22 cellular contexts compared by ENCODE assay signal in genomic region chr7:36994456-36995112, GRCh38.
DNase-seq lines count a peak whose midpoint lies in the region; ATAC-seq and TF ChIP-seq lines count a peak whose summit lies in the region.
"Had no signal": no experiment of that assay in that cellular context is flagged by ENCODE, and none has a peak within 500 bp of the region (broad histone marks: within the 10 kb centered on the region; RNA-seq: fewer than 3 reads in every experiment).

No MANE protein-coding gene starts in this region.

- POLR2A ChIA-PET in CD8-positive, alpha-beta T cell (lab: Charles Lee): interaction anchor here (0.7 kb wide), 1 partner anchor 305 kb away, joined by 3 read pairs; no protein-coding TSS in a partner anchor
- POLR2A ChIA-PET in RWPE1 (lab: Yijun Ruan, JAX; ENCODE audit: low non-redundant PET): no interaction called here

- no peaks in the 10 kb centered on the region for H3K9me3 ChIP-seq in CD8-positive, alpha-beta T cell (ENCODE audit: low read length)
- H3K9me3 ChIP-seq: ascending aorta, SK-N-SH had no signal

- no peaks in the 10 kb centered on the region for H3K27me3 ChIP-seq in CD8-positive, alpha-beta T cell (ENCODE audit: insufficient read depth, low read length)
- H3K27me3 ChIP-seq: ascending aorta had no signal

- no peak overlapping the region for H3K4me3 ChIP-seq in CD8-positive, alpha-beta T cell (ENCODE audit: low read depth, low read length)
- no peak overlapping the region for H3K4me3 ChIP-seq in epithelial cell of esophagus (ENCODE audit: low read length)
- H3K4me3 ChIP-seq: ascending aorta had no signal

- TF ChIP-seq CTCF in CD8-positive, alpha-beta T cell (IDR thresholded peaks at IDR 0.05): no peak
- TF ChIP-seq CTCF in RWPE1 (conservative IDR thresholded peaks at IDR 0.05; ENCODE audit: low read depth) (no peak), epithelial cell of esophagus (IDR thresholded peaks at IDR 0.05; ENCODE audit: insufficient read depth, low read depth, low read length, missing control alignments) (no peak), HFFc6 (IDR thresholded peaks at IDR 0.05) (no peak)

- CTCF ChIA-PET in CD8-positive, alpha-beta T cell (lab: Charles Lee): interaction anchor here (1.2 kb wide), 1 partner anchor 9 kb away, joined by 4 read pairs; no protein-coding TSS in a partner anchor
- CTCF ChIA-PET in RWPE1 (lab: Yijun Ruan, JAX): no interaction called here

- peaks cover 1% of the 10 kb centered on the region for H3K36me3 Mint-ChIP-seq in CD8-positive, alpha-beta T cell
- H3K36me3 Mint-ChIP-seq in HFFc6 (ENCODE audit: low read depth): no peaks in the 10 kb centered on the region

- H3K27ac ChIP-seq in CD8-positive, alpha-beta T cell (ENCODE audit: low read depth, low read length): no peak overlapping the region
- no peak overlapping the region for H3K27ac ChIP-seq in RWPE1
- H3K27ac ChIP-seq: ascending aorta had no signal

- intact Hi-C loops in CD8-positive, alpha-beta T cell (cut with DNase I, micrococcal nuclease): no loop called here

- no peak overlapping the region for H3K4me3 Mint-ChIP-seq in CD8-positive, alpha-beta T cell
- H3K4me3 Mint-ChIP-seq in HFFc6: no peak overlapping the region
- H3K4me3 Mint-ChIP-seq: T-helper 2 cell treated with Interferon-gamma antibody and Interleukin-4, amounts not matched to agents 5 μg/mL and 100 μg/mL, for 36 hours had no signal

- no peaks in the 10 kb centered on the region for H3K36me3 ChIP-seq in CD8-positive, alpha-beta T cell (ENCODE audit: insufficient read depth, low read length)
- H3K36me3 ChIP-seq: ascending aorta had no signal

- no peak for ATAC-seq in CD8-positive, alpha-beta T cell
- ATAC-seq in HG02870 (IDR thresholded peaks at IDR 0.05; ENCODE audit: unreplicated experiment): no peak
- ATAC-seq in GM21529 (IDR thresholded peaks at IDR 0.05; ENCODE audit: unreplicated experiment): no peak
- ATAC-seq: right cardiac atrium had no signal

- H3K27me3 Mint-ChIP-seq in CD8-positive, alpha-beta T cell (ENCODE audit: low read depth): no peaks in the 10 kb centered on the region
- 0 out of 2 replicates have a peak, but pooled peaks cover 2% of the 10 kb centered on the region for H3K27me3 Mint-ChIP-seq in HFFc6 (ENCODE audit: insufficient read depth)

- DNase-seq in CD8-positive, alpha-beta T cell: no peak
- DNase-seq in RWPE1 (ENCODE audit: low spot score) (peak; percentile 11), epithelial cell of esophagus (ENCODE audit: low read depth) (peak; percentile 49), myocyte (ENCODE audit: low read depth) (peak; percentile 32), HFFc6 (no peak)
- DNase-seq in activated naive CD4-positive, alpha-beta T cell treated with Interleukin-2 at 50 U/mL for 16 hours: no peak
- DNase-seq: activated CD4-positive, alpha-beta T cell treated with anti-CD3 and anti-CD28 coated beads, Interleukin-2, amount 50 U/mL, for 48 hours; activated gamma-delta T cell; C1 segment of cervical spinal cord; effector memory CD4-positive, alpha-beta T cell; glutamatergic neuron; NCI-H2081 treated with DMSO at 0.1 percent for 48 hours; NCI-H510A treated with DMSO at 0.1 percent for 48 hours; NK-92 treated with Interleukin-12 subunit alpha and Interleukin-12 subunit beta, amount 100 ng/mL, for 24 hours; nucleus accumbens; right cardiac atrium; SK-N-SH; stimulated activated CD8-positive, alpha-beta memory T cell treated with anti-CD3 and anti-CD28 coated beads, Interleukin-4, amount 100 ng/mL, for 48 hours had no signal

- peaks cover 6% of the 10 kb centered on the region for H3K4me1 Mint-ChIP-seq in CD8-positive, alpha-beta T cell (ENCODE audit: low read depth)
- H3K4me1 Mint-ChIP-seq in HFFc6 (ENCODE audit: low read depth): 0 out of 2 replicates have a peak, but pooled peaks cover 5% of the 10 kb centered on the region

- H3K4me1 ChIP-seq in CD8-positive, alpha-beta T cell (ENCODE audit: insufficient read depth, low read length): no peaks in the 10 kb centered on the region

- peak overlapping the region; percentile 8 for H3K27ac Mint-ChIP-seq in CD8-positive, alpha-beta T cell
- H3K27ac Mint-ChIP-seq in HFFc6: no peak overlapping the region
- H3K27ac Mint-ChIP-seq: T-helper 2 cell treated with Interferon-gamma antibody and Interleukin-4, amounts not matched to agents 5 μg/mL and 100 μg/mL, for 36 hours had no signal

- H3K9me3 Mint-ChIP-seq in CD8-positive, alpha-beta T cell: no peaks in the 10 kb centered on the region
- H3K9me3 Mint-ChIP-seq in HFFc6: no peaks in the 10 kb centered on the region
- H3K9me3 Mint-ChIP-seq: T-helper 2 cell treated with Interferon-gamma antibody and Interleukin-4, amounts not matched to agents 5 μg/mL and 100 μg/mL, for 36 hours had no signal

Comparison
In these comparisons a context has a peak if more than half of its experiments do, and no peak if none do; other contexts are left out.
1. DNase-seq: peak in RWPE1 (single experiment), epithelial cell of esophagus (single experiment) and myocyte (single experiment); none in CD8-positive, alpha-beta T cell (0 of 7), activated naive CD4-positive, alpha-beta T cell treated with Interleukin-2 at 50 U/mL for 16 hours (single experiment) and HFFc6 (single experiment).